Comparison of ENCODE assay signal across 8 cellular contexts in the genomic region with DNA sequence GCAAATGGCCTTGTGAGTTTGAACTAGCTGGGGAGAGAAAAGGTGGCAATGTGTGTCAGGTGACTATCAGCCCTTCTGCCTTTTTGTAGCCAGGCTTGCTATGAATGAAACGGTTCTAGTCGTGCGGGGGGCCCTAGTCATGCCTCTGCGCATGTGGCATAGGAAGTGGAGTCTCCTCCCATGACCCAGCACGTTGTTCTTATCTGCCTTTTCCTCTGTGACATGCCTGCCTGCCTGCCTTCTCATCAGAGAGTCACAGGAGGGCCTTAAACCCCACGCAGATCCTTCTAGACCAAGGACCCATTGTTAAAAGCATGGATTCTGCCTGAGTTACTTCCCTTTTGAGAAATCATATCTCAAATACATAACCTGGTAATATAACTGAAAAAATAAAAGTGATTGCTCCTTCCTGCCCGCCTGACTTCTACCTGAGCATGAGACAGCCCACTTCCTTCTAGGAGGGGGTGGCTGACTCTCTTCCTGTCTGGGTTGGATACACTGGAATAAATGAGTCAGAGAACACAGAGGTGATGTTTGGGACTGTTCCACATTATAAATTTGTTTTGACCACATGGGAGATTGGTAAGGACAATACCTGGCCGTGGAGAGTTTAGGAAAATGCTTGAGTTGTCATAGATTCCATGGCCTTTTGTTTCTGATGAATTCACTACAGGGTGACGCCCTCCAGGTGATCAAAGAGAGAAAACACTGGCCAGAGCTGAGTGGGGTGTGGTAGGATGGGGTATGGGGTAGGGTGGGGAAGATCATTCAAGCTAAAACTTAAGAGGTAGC. TPM values are rescaled to one million over a fixed set of nuclear protein-coding genes. Genes with fewer than 3 reads are reported as not detected.
DNase-seq lines count a peak whose midpoint lies in the region; ATAC-seq, FAIRE-seq and TF ChIP-seq lines count a peak whose summit lies in the region.

No MANE protein-coding gene starts in this region.

- peaks cover 19% of the 10 kb centered on the region for H3K4me1 ChIP-seq in DOHH2 (ENCODE audit: control insufficient read depth, low read length)
- peaks cover 8% of the 10 kb centered on the region for H3K4me1 ChIP-seq in GM12878 (ENCODE audit: control insufficient read depth, insufficient read depth, low read length)
- no peaks in the 10 kb centered on the region for H3K4me1 ChIP-seq in MM.1S (ENCODE audit: low read length)

- H4K20me1 ChIP-seq in DOHH2 (ENCODE audit: control insufficient read depth, insufficient read depth, low read depth, low read length) (no peaks in the 10 kb centered on the region), GM12878 (ENCODE audit: control insufficient read depth, insufficient read depth) (no peaks in the 10 kb centered on the region), MM.1S (ENCODE audit: insufficient read depth, low read length) (no peaks in the 10 kb centered on the region)

- in situ Hi-C loops in GM12878 (cut with MboI), result no loop called here

- H3K4me2 ChIP-seq in DOHH2 (ENCODE audit: low read length) (peak overlapping the region; percentile 52), GM12878 (ENCODE audit: control insufficient read depth, insufficient read depth) (no peak overlapping the region), MM.1S (ENCODE audit: low read depth, low read length) (no peak overlapping the region)

- H3K79me2 ChIP-seq in DOHH2 (ENCODE audit: control insufficient read depth, low read length) (no peaks in the 10 kb centered on the region), GM12878 (ENCODE audit: control insufficient read depth, insufficient read depth, low read length) (no peaks in the 10 kb centered on the region), MM.1S (ENCODE audit: low read length) (no peaks in the 10 kb centered on the region)

- POLR2A ChIA-PET in GM12878 (lab: Charles Lee), result interaction anchor here (0.5 kb wide), 1 partner anchor 353 kb away, joined by 3 read pairs; no protein-coding TSS in a partner anchor

- ATAC-seq in GM12878 (peak; percentile 48), GM19463 (IDR thresholded peaks at IDR 0.05; ENCODE audit: unreplicated experiment) (no peak)

- H2AFZ ChIP-seq in GM12878 (ENCODE audit: control insufficient read depth, low read depth, low read length) (peak overlapping the region; percentile 61), MM.1S (ENCODE audit: low read length) (no peak overlapping the region)

- no peak for TF ChIP-seq EP300 in GM12878 (IDR thresholded peaks at IDR 0.05; ENCODE audit: borderline replicate concordance in 1 of 2, control insufficient read depth in 1 of 2, low read depth in 2 of 2, low read length in 2 of 2)

- TF ChIP-seq RAD21 in GM12878 (IDR thresholded peaks at IDR 0.05; ENCODE audit: insufficient read depth, low read depth, low read length), result no peak

- TF ChIP-seq CTCF in DOHH2 (IDR thresholded peaks at IDR 0.05; ENCODE audit: low read depth, low read length, poor library complexity, severe bottlenecking) (no peak), GM12878 (IDR thresholded peaks at IDR 0.05 in 2 of 3, conservative IDR thresholded peaks at IDR 0.05 in 1 of 3; ENCODE audit: control insufficient read depth in 2 of 3, extremely low read depth in 1 of 3, insufficient read depth in 1 of 3, low read depth in 3 of 3, low read length in 3 of 3) (no peak), MM.1S (IDR thresholded peaks at IDR 0.05; ENCODE audit: low read length) (no peak)

- H3K9me2 ChIP-seq in DOHH2 (replicated peaks; ENCODE audit: control insufficient read depth, low read length) (no peaks in the 10 kb centered on the region), MM.1S (replicated peaks; ENCODE audit: insufficient read depth, low read length) (no peaks in the 10 kb centered on the region)

- SMC1A ChIA-PET in GM12878 (lab: Charles Lee; ENCODE audit: uncharacterized antibody, unreplicated experiment), result interaction anchor here (1.7 kb wide), 1 partner anchor 13 kb away, joined by 6 read pairs; no protein-coding TSS in a partner anchor

- CTCF ChIA-PET in GM12878 (lab: Yijun Ruan, JAX), result no interaction called here

- H3K36me3 ChIP-seq in DOHH2 (ENCODE audit: control insufficient read depth, low read length) (no peaks in the 10 kb centered on the region), GM12878 (ENCODE audit: control insufficient read depth in 2 of 2, insufficient read depth in 2 of 2, low read length in 1 of 2) (no peaks in the 10 kb centered on the region), MM.1S (replicated peaks; ENCODE audit: insufficient read depth, low read length) (no peaks in the 10 kb centered on the region)

- DNase-seq in UCSD-AML1 (lab: John Stamatoyannopoulos, UW; ENCODE audit: unreplicated experiment) (peak; percentile 68), GM12878 (ENCODE audit: low read depth, low spot score) (no peak), NCI-H1092 (lab: John Stamatoyannopoulos, UW) (no peak), NCI-H226 (no peak), MM.1S (no peak)
- DNase-seq in stimulated activated CD4-positive, alpha-beta T cell treated with anti-CD3 and anti-CD28 coated beads, Interleukin-15, amount 100 ng/mL, for 1 hour (ENCODE audit: low read depth in 1 of 2, low spot score in 1 of 2), result peak; percentile 59 to 66

- TF ChIP-seq POLR2A in GM12878 (IDR thresholded peaks at IDR 0.05; ENCODE audit: low read depth, low read length), result no peak

- RAD21 ChIA-PET in GM12878 (lab: Charles Lee; ENCODE audit: unreplicated experiment), result no interaction called here

- H3F3A ChIP-seq in DOHH2 (ENCODE audit: control insufficient read depth, insufficient read depth), result no peaks in the 10 kb centered on the region
- H3F3A ChIP-seq in MM.1S (ENCODE audit: insufficient read depth, low read length), result no peaks in the 10 kb centered on the region

- H3K9me3 ChIP-seq in DOHH2 (ENCODE audit: control insufficient read depth, insufficient read depth, low read length) (no peaks in the 10 kb centered on the region), GM12878 (replicated peaks; ENCODE audit: control insufficient read depth, insufficient read depth, low read length) (no peaks in the 10 kb centered on the region), MM.1S (replicated peaks; ENCODE audit: insufficient read depth, low read length) (no peaks in the 10 kb centered on the region)

- intact Hi-C loops in GM12878 (cut with micrococcal nuclease; ENCODE audit: unreplicated experiment), result no loop called here

- peak overlapping the region; percentile 34 for H3K4me3 ChIP-seq in DOHH2 (ENCODE audit: low read length)
- no peak overlapping the region for H3K4me3 ChIP-seq in GM12878
- H3K4me3 ChIP-seq in MM.1S (ENCODE audit: low read length), result no peak overlapping the region

- no peak for FAIRE-seq in GM12878 (lab: Jason Lieb, UNC)

- no peaks in the 10 kb centered on the region for H3K27me3 ChIP-seq in DOHH2 (ENCODE audit: control insufficient read depth, low read length)
- no peaks in the 10 kb centered on the region; a peak in 2 of 4 replicates for H3K27me3 ChIP-seq in GM12878 (replicated peaks in 1 of 2; ENCODE audit: control insufficient read depth in 2 of 2, insufficient read depth in 2 of 2, low read length in 1 of 2)
- H3K27me3 ChIP-seq in MM.1S (replicated peaks; ENCODE audit: insufficient read depth, low read length), result no peaks in the 10 kb centered on the region

- BruUV-seq in GM12878 (replicated peaks; lab: Mats Ljungman, UMichigan), result no TSS peak

- H3K9ac ChIP-seq in GM12878 (ENCODE audit: control insufficient read depth, insufficient read depth, low read length) (no peak overlapping the region), MM.1S (ENCODE audit: low read length) (no peak overlapping the region)

- 16% methylated on average over 9 of the region's 9 CpGs for WGBS in GM12878 (ENCODE audit: insufficient coverage, insufficient replicate concordance, low lambda C conversion rate, missing lambda C conversion rate)

- H3K27ac ChIP-seq in DOHH2 (ENCODE audit: low read depth, low read length), result peak overlapping the region; percentile 45
- no peak overlapping the region for H3K27ac ChIP-seq in GM12878 (ENCODE audit: control insufficient read depth, insufficient read depth)
- H3K27ac ChIP-seq in MM.1S (ENCODE audit: low read length), result no peak overlapping the region

TF ChIP-seq in GM12878, 131 proteins besides CTCF, POLR2A, EP300 and RAD21:
- no peak for TF ChIP-seq GABPA (IDR thresholded peaks at IDR 0.05; ENCODE audit: low read depth)
- no peak for TF ChIP-seq SUPT20H (IDR thresholded peaks at IDR 0.05; ENCODE audit: borderline replicate concordance, control insufficient read depth, low read depth, low read length)
- no peak for TF ChIP-seq CBFB (IDR thresholded peaks at IDR 0.05; ENCODE audit: low read depth)
- no peak for TF ChIP-seq HDAC6 (IDR thresholded peaks at IDR 0.05; ENCODE audit: unreplicated experiment)
- no peak for TF ChIP-seq ZNF384 (IDR thresholded peaks at IDR 0.05; ENCODE audit: borderline replicate concordance, low read depth, low read length)
- 0 out of 4 replicates have a peak, but pooled peaks of 1 of the 2 experiments have one; percentile 29 for TF ChIP-seq ETV6 (conservative IDR thresholded peaks at IDR 0.05 in 1 of 2, IDR thresholded peaks at IDR 0.05 in 1 of 2; ENCODE audit: borderline replicate concordance in 1 of 2, low read depth in 1 of 2)
- TF ChIP-seq, protein P1, sequence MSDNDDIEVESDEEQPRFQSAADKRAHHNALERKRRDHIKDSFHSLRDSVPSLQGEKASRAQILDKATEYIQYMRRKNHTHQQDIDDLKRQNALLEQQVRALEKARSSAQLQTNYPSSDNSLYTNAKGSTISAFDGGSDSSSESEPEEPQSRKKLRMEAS (IDR thresholded peaks at IDR 0.05; ENCODE audit: low read depth, low read length), result no peak

RNA-seq across cellular contexts. Expression of gene FBLN7, which starts 49.8 kb away (rescaled TPM):
- total RNA-seq in GM12878 (2013; cell fraction: nucleolus; rRNA removed), result 0.25 and 0.47 TPM in 2 replicates
- total RNA-seq in GM12878 (2014; rRNA removed), result 0.05 TPM in 1 of 2 replicates, not detected in the other
- total RNA-seq in GM12878 (2014; rRNA removed; fragmentation: Illumina TruSeq; extraction: Trizol), result not detected in 2 replicates
- total RNA-seq in GM12878 (2021), result 0.10 TPM in 1 of 2 replicates, not detected in the other
- polyA plus RNA-seq in GM12878 (2011; ENCODE audit: low read depth), result not detected
- 0.01 TPM in 1 of 2 replicates, not detected in the other for polyA plus RNA-seq in GM12878 (2011; rRNA removed)
- polyA plus RNA-seq in GM12878 (2011; cell fraction: cytosol; rRNA removed), result not detected in 2 replicates
- polyA plus RNA-seq in GM12878 (2011; cell fraction: nucleus; rRNA removed), result 0.06 and 0.19 TPM in 2 replicates
- not detected in 2 replicates for polyA plus RNA-seq in GM12878 (2012)
- polyA plus RNA-seq in GM12878 (2014; fragmentation: Illumina TruSeq; extraction: Trizol), result 0.01 TPM in 1 of 2 replicates, not detected in the other
- polyA plus RNA-seq in GM12878 (2014; fragmentation: Nextera tagmentation; extraction: Ambion mirVana), result not detected
- polyA plus RNA-seq in GM12878 (2014; rRNA removed), result 0.11 TPM in 1 of 2 replicates, not detected in the other
- not detected for polyA plus RNA-seq in GM12878 (2016; fragmentation: Nextera tagmentation; extraction: Ambion mirVana)
- 0.05 TPM in 1 of 2 replicates, not detected in the other for polyA minus RNA-seq in GM12878 (2011; rRNA and poly(A)+ RNA removed)
- polyA minus RNA-seq in GM12878 (2011; cell fraction: cytosol; rRNA and poly(A)+ RNA removed), result not detected in 2 replicates
- 0.10 and 0.12 TPM in 2 replicates for polyA minus RNA-seq in GM12878 (2011; cell fraction: nucleus; rRNA and poly(A)+ RNA removed)

Comparison
In these comparisons a context has a peak if more than half of its experiments do, and no peak if none do; other contexts are left out.
1. DNase-seq: peak in UCSD-AML1 (single experiment) and stimulated activated CD4-positive, alpha-beta T cell treated with anti-CD3 and anti-CD28 coated beads, Interleukin-15, amount 100 ng/mL, for 1 hour (2 of 2); none in GM12878 (single experiment), NCI-H1092 (single experiment), NCI-H226 (single experiment) and MM.1S (single experiment).